Comparison of ENCODE assay signal across 11 cellular contexts in genomic region chr16:57115504-57116182, GRCh38. TPM values are rescaled to one million over a fixed set of nuclear protein-coding genes. Genes with fewer than 3 reads are reported as not detected.
DNase-seq lines count a peak whose midpoint lies in the region; ATAC-seq, FAIRE-seq and TF ChIP-seq lines count a peak whose summit lies in the region.
"Had no signal": no experiment of that assay in that cellular context is flagged by ENCODE, and none has a peak within 500 bp of the region (broad histone marks: within the 10 kb centered on the region; RNA-seq: fewer than 3 reads in every experiment).

No MANE protein-coding gene starts in this region.

- no peaks in the 10 kb centered on the region for H3K27me3 Mint-ChIP-seq in endodermal cell (ENCODE audit: insufficient read depth)

- H3K27ac ChIP-seq in right atrium auricular region (no peak overlapping the region), endodermal cell (ENCODE audit: low read depth, low read length) (peak overlapping the region; percentile 93), aorta (ENCODE audit: low read depth in 1 of 2, low read length in 2 of 2) (no peak overlapping the region)

- peaks cover 0 to 22% of the 10 kb centered on the region in 2 donors for H3K4me1 ChIP-seq in right atrium auricular region
- no peaks in the 10 kb centered on the region for H3K4me1 ChIP-seq in endodermal cell (ENCODE audit: control insufficient read depth, insufficient read depth, low read length)
- H3K4me1 ChIP-seq in aorta (ENCODE audit: control insufficient read depth in 1 of 2, insufficient read depth in 2 of 2, low read length in 2 of 2), result no peaks in the 10 kb centered on the region

- no peaks in the 10 kb centered on the region for H3K9me3 ChIP-seq in right atrium auricular region
- no peaks in the 10 kb centered on the region for H3K9me3 ChIP-seq in endodermal cell (ENCODE audit: control insufficient read depth, low read length)
- no peaks in the 10 kb centered on the region for H3K9me3 ChIP-seq in aorta (ENCODE audit: control insufficient read depth, low read length)

- ATAC-seq in Right ventricle myocardium inferior, result peak; percentile 73
- ATAC-seq in aorta (ENCODE audit: low FRiP score), result no peak
- no peak for ATAC-seq in HG03342 (IDR thresholded peaks at IDR 0.05; ENCODE audit: unreplicated experiment)

- 69 to 71% methylated on average over 18 to 25 of the region's 25 CpGs for WGBS in endodermal cell (ENCODE audit: insufficient coverage in 1 of 2, insufficient read length in 1 of 2), 2 experiments
- WGBS in aorta, 2 donors, result 51% methylated on average over 25 of the region's 25 CpGs

- TF ChIP-seq CTCF in right atrium auricular region (IDR thresholded peaks at IDR 0.05) (no peak), endodermal cell (conservative IDR thresholded peaks at IDR 0.05) (no peak)

- H3K4me3 ChIP-seq in right atrium auricular region, result peak overlapping the region in 1 of 2 donors; percentile 10
- H3K4me3 ChIP-seq in endodermal cell (ENCODE audit: low read length), result no peak overlapping the region
- no peak overlapping the region for H3K4me3 ChIP-seq in aorta (ENCODE audit: low read length in 2 of 2)

- H3K9me3 Mint-ChIP-seq in endodermal cell, result no peaks in the 10 kb centered on the region

- peaks cover 11% of the 10 kb centered on the region for H3K36me3 ChIP-seq in right atrium auricular region
- H3K36me3 ChIP-seq in endodermal cell (ENCODE audit: control insufficient read depth, insufficient read depth, low read length), result peaks cover 6% of the 10 kb centered on the region
- H3K36me3 ChIP-seq in aorta (ENCODE audit: control insufficient read depth in 1 of 2, insufficient read depth in 2 of 2, low read length in 1 of 2), result peaks cover 0 to under 1% of the 10 kb centered on the region in 2 donors

- H3K4me3 Mint-ChIP-seq in endodermal cell, result no peak overlapping the region

- intact Hi-C loops in Right ventricle myocardium inferior (cut with DNase I), result no loop called here
- intact Hi-C loops in aorta (cut with DNase I), result no loop called here

- H3K9ac ChIP-seq in endodermal cell (ENCODE audit: extremely low read depth, low read length, poor library complexity, severe bottlenecking), result no peak overlapping the region

- H3K4me1 Mint-ChIP-seq in endodermal cell, result peaks cover 8% of the 10 kb centered on the region

- H3K36me3 Mint-ChIP-seq in endodermal cell (ENCODE audit: low read depth), result peaks cover 2% of the 10 kb centered on the region

- FAIRE-seq in HTR-8/SVneo (lab: Jason Lieb, UNC), result no peak

- no peak overlapping the region for H3K27ac Mint-ChIP-seq in endodermal cell

- no peaks in the 10 kb centered on the region for H3K27me3 ChIP-seq in right atrium auricular region
- no peaks in the 10 kb centered on the region for H3K27me3 ChIP-seq in endodermal cell (ENCODE audit: control insufficient read depth, insufficient read depth, low read length, poor library complexity, severe bottlenecking)
- no peaks in the 10 kb centered on the region for H3K27me3 ChIP-seq in aorta (ENCODE audit: control insufficient read depth in 1 of 2, insufficient read depth in 2 of 2, low read length in 1 of 2)

- DNase-seq in Right ventricle myocardium inferior (ENCODE audit: missing footprints), result peak; percentile 88
- no peak for DNase-seq in right atrium auricular region (ENCODE audit: low spot score)
- no peak for DNase-seq in endodermal cell
- peak; percentile 96 for DNase-seq in midbrain (lab: John Stamatoyannopoulos, UW)
- DNase-seq in aorta, result peak; percentile 80 to 82
- DNase-seq in HuH-7 (ENCODE audit: low spot score), result no peak
- no peak for DNase-seq in HTR-8/SVneo (ENCODE audit: insufficient read length, low spot score)
- DNase-seq: activated naive CD4-positive, alpha-beta T cell treated with Interleukin-2 at 50 U/mL for 16 hours; stimulated activated CD4-positive, alpha-beta T cell treated with anti-CD3 and anti-CD28 coated beads, Interleukin-2, amount 100 ng/mL, for 24 hours; T-helper 2 cell had no signal

RNA-seq across cellular contexts. Expression of gene CPNE2, which starts 23.3 kb away (rescaled TPM):
- 14.6 TPM for total RNA-seq in Right ventricle myocardium inferior
- total RNA-seq in right atrium auricular region, result 10 to 100 TPM; 16.0 to 26.1 TPM
- 10 to 100 TPM; 12.3 to 16.6 TPM for total RNA-seq in endodermal cell
- polyA plus RNA-seq in endodermal cell (2013, experiment 1 of 2), result 32.5 TPM
- 39.2 TPM for polyA plus RNA-seq in endodermal cell (2013, experiment 2 of 2)
- 10 to 100 TPM; 29.4 to 37.1 TPM for total RNA-seq in aorta
- polyA plus RNA-seq in aorta, result 10 to 100 TPM; 19.0 to 21.4 TPM

Comparison
In these comparisons a context has a peak if more than half of its experiments do, and no peak if none do; other contexts are left out.
1. DNase-seq: peak in Right ventricle myocardium inferior (single experiment), midbrain (single experiment) and aorta (2 of 2); none in right atrium auricular region (single experiment), endodermal cell (single experiment), HuH-7 (single experiment) and HTR-8/SVneo (single experiment).